Comparison of ENCODE assay signal across 23 cellular contexts in the genomic region with DNA sequence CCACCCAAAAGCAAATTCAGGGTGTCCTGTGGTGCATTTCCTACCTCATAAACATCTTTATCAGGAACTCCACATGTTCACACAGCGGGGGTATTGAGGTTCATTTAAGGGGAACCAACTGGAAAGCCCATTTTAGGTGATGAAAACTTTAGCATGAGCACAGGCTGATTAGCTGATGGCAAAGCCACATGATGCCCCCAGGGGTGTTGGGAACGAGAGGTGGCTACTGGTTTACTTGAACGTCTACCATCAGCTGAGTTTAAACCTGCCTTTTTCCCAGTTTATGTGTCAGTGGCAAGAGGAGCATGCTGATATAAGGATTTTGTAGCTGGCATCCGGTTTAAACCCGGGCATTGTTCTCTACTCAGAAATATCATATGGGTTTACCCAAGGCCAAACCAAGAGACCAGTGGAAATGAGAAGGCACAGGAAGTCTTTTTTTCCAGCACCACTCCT. TPM values are rescaled to one million over a fixed set of nuclear protein-coding genes. Genes with fewer than 3 reads are reported as not detected.
"Had no signal": no experiment of that assay in that cellular context is flagged by ENCODE, and none has a peak within 500 bp of the region (broad histone marks: within the 10 kb centered on the region; RNA-seq: fewer than 3 reads in every experiment).

No MANE protein-coding gene starts in this region.

- H3K27ac Mint-ChIP-seq: endodermal cell; natural killer cell treated with Interleukin-12 subunit alpha and Interleukin-12 subunit beta and Interleukin-15 and Interleukin-18, amount 100 ng/mL, for 72 hours had no signal

- H3K36me3 ChIP-seq: left ventricle myocardium inferior, prostate gland, suprapubic skin had no signal

- ATAC-seq: activated CD4-positive, CD25-positive, alpha-beta regulatory T cell treated with anti-CD3 and anti-CD28 coated beads, Interleukin-2, amount 50 U/mL, for 24 hours; natural killer cell treated with Interleukin-12 subunit alpha and Interleukin-12 subunit beta and Interleukin-15 and Interleukin-18, amount 100 ng/mL, for 72 hours had no signal

- DNase-seq: activated naive CD4-positive, alpha-beta T cell; aorta; dorsolateral prefrontal cortex; endodermal cell; kidney; left ventricle myocardium inferior; occipital lobe; right cardiac atrium; small intestine; stimulated activated CD4-positive, alpha-beta T cell treated with anti-CD3 and anti-CD28 coated beads, Interleukin-4, amount 100 ng/mL, for 4 hours; stimulated activated CD8-positive, alpha-beta memory T cell treated with anti-CD3 and anti-CD28 coated beads, Interleukin-4, amount 100 ng/mL, for 48 hours; stimulated activated naive CD4-positive, alpha-beta T cell treated with Interleukin-2 at 50 U/mL for 16 hours; trophoblast cell had no signal

- H3K9me3 ChIP-seq: left ventricle myocardium inferior, prostate gland, suprapubic skin had no signal

- H3K4me3 ChIP-seq: dorsolateral prefrontal cortex, hepatocyte, left ventricle myocardium inferior, prostate gland, suprapubic skin had no signal

- H3K36me3 Mint-ChIP-seq: natural killer cell treated with Interleukin-12 subunit alpha and Interleukin-12 subunit beta and Interleukin-15 and Interleukin-18, amount 100 ng/mL, for 72 hours had no signal

- H3K4me3 Mint-ChIP-seq: endodermal cell; natural killer cell treated with Interleukin-12 subunit alpha and Interleukin-12 subunit beta and Interleukin-15 and Interleukin-18, amount 100 ng/mL, for 72 hours had no signal

- H3K27me3 ChIP-seq: dorsolateral prefrontal cortex, hepatocyte, suprapubic skin had no signal

- H3K4me1 ChIP-seq: prostate gland, suprapubic skin had no signal

- H3K9me3 Mint-ChIP-seq: endodermal cell; natural killer cell treated with Interleukin-12 subunit alpha and Interleukin-12 subunit beta and Interleukin-15 and Interleukin-18, amount 100 ng/mL, for 72 hours had no signal

- H3K27ac ChIP-seq: hepatocyte, prostate gland, suprapubic skin had no signal

RNA-seq across cellular contexts. Expression of a gene that starts 54.5 kb away (rescaled TPM):
- total RNA-seq: activated CD8-positive, alpha-beta memory T cell treated with anti-CD3 and anti-CD28 coated beads for 36 hours; aorta; bronchial epithelial cell; chondrocyte; endodermal cell; left ventricle myocardium inferior; mesenteric fat pad; natural killer cell treated with Interleukin-12 subunit alpha and Interleukin-12 subunit beta and Interleukin-15 and Interleukin-18, amount 100 ng/mL, for 72 hours; prostate gland; right cardiac atrium; suprapubic skin; T-helper 2 cell treated with Interferon-gamma antibody and Interleukin-4, amounts not matched to agents 100 ng/mL and 5 ng/mL, for 36 hours had no signal
- polyA plus RNA-seq: aorta, hepatocyte, right cardiac atrium, small intestine had no signal
